In the genomic region with DNA sequence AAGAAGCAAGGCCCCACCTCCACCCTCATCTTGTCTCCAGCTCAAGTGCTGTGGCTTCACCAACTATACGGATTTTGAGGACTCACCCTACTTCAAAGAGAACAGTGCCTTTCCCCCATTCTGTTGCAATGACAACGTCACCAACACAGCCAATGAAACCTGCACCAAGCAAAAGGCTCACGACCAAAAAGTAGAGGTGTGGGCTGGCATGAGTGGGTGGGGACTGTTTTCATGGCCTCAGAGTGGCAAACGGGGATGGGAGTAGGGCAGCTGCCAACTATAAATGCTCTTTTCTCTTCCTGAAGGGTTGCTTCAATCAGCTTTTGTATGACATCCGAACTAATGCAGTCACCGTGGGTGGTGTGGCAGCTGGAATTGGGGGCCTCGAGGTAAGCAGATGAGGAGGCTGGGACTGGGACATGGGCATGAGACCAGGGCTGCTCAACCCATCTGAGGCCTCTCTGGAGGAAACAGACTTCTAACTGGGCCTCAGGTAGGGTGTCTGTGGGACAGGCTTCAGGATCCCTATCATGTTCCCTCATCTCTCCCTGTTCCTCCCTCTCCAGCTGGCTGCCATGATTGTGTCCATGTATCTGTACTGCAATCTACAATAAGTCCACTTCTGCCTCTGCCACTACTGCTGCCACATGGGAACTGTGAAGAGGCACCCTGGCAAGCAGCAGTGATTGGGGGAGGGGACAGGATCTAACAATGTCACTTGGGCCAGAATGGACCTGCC, we compare ENCODE assay signal across 2 cellular contexts.
TF ChIP-seq lines count a peak whose summit lies in the region.

No MANE protein-coding gene starts in this region.

TF ChIP-seq in liver, 16 proteins besides CTCF, POLR2A, EP300 and RAD21:
- no peak for TF ChIP-seq REST (IDR thresholded peaks at IDR 0.05)
- TF ChIP-seq TAF1 (conservative IDR thresholded peaks at IDR 0.05), result no peak
- no peak for TF ChIP-seq GABPA (IDR thresholded peaks at IDR 0.05 in 1 of 2, conservative IDR thresholded peaks at IDR 0.05 in 1 of 2)
- TF ChIP-seq, protein P1, sequence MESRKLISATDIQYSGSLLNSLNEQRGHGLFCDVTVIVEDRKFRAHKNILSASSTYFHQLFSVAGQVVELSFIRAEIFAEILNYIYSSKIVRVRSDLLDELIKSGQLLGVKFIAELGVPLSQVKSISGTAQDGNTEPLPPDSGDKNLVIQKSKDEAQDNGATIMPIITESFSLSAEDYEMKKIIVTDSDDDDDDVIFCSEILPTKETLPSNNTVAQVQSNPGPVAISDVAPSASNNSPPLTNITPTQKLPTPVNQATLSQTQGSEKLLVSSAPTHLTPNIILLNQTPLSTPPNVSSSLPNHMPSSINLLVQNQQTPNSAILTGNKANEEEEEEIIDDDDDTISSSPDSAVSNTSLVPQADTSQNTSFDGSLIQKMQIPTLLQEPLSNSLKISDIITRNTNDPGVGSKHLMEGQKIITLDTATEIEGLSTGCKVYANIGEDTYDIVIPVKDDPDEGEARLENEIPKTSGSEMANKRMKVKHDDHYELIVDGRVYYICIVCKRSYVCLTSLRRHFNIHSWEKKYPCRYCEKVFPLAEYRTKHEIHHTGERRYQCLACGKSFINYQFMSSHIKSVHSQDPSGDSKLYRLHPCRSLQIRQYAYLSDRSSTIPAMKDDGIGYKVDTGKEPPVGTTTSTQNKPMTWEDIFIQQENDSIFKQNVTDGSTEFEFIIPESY (IDR thresholded peaks at IDR 0.05), result no peak
- TF ChIP-seq ATF3 (IDR thresholded peaks at IDR 0.05), result no peak
- TF ChIP-seq, protein P2, sequence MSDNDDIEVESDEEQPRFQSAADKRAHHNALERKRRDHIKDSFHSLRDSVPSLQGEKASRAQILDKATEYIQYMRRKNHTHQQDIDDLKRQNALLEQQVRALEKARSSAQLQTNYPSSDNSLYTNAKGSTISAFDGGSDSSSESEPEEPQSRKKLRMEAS (IDR thresholded peaks at IDR 0.05), result no peak
- TF ChIP-seq HNF4A (conservative IDR thresholded peaks at IDR 0.05), result no peak
- no peak for TF ChIP-seq RXRA (IDR thresholded peaks at IDR 0.05)
- TF ChIP-seq JUND (IDR thresholded peaks at IDR 0.05), result no peak
- TF ChIP-seq YY1 (IDR thresholded peaks at IDR 0.05), result no peak
- no peak for TF ChIP-seq FOXA1 (IDR thresholded peaks at IDR 0.05)
- no peak for TF ChIP-seq SP1 (IDR thresholded peaks at IDR 0.05)
- TF ChIP-seq HNF4G (IDR thresholded peaks at IDR 0.05), result no peak

TF ChIP-seq in HepG2, 621 proteins besides CTCF, POLR2A, EP300 and RAD21:
- TF ChIP-seq CHD4 (IDR thresholded peaks at IDR 0.05; ENCODE audit: borderline replicate concordance, low read length) (no peak), RFXANK (CRISPR knock-in tag; IDR thresholded peaks at IDR 0.05) (no peak)
